In genomic region chr3:113070226-113071220, GRCh38 we compare ENCODE assay signal across 10 cellular contexts.
DNase-seq lines count a peak whose midpoint lies in the region; ATAC-seq and TF ChIP-seq lines count a peak whose summit lies in the region.
"Had no signal": no experiment of that assay in that cellular context is flagged by ENCODE, and none has a peak within 500 bp of the region (broad histone marks: within the 10 kb centered on the region; RNA-seq: fewer than 3 reads in every experiment).

No MANE protein-coding gene starts in this region.

- H3K36me3 ChIP-seq in osteoblast (ENCODE audit: insufficient read depth, low read length), result no peaks in the 10 kb centered on the region
- H3K36me3 ChIP-seq in MG63, result no peaks in the 10 kb centered on the region
- H3K36me3 ChIP-seq in upper lobe of right lung, result no peaks in the 10 kb centered on the region

- TF ChIP-seq POLR2A in erythroblast (IDR thresholded peaks at IDR 0.05; ENCODE audit: low read length), result no peak

- H3K9me3 ChIP-seq in osteoblast (ENCODE audit: low read depth, low read length) (no peaks in the 10 kb centered on the region), MG63 (peaks cover 3% of the 10 kb centered on the region), upper lobe of right lung (no peaks in the 10 kb centered on the region)

- no peak overlapping the region for H3K4me3 ChIP-seq in osteoblast (ENCODE audit: insufficient read depth, low read length)
- H3K4me3 ChIP-seq in MG63, result no peak overlapping the region
- H3K4me3 ChIP-seq in upper lobe of right lung, result no peak overlapping the region

- no peak overlapping the region for H3K27ac Mint-ChIP-seq in effector memory CD8-positive, alpha-beta T cell

- peaks cover 0 to 7% of the 10 kb centered on the region in 2 donors for H3K9me3 Mint-ChIP-seq in effector memory CD8-positive, alpha-beta T cell

- no peaks in the 10 kb centered on the region for H3K36me3 Mint-ChIP-seq in effector memory CD8-positive, alpha-beta T cell (ENCODE audit: insufficient read depth)

- peak; percentile 99 for ATAC-seq in GM18873 (IDR thresholded peaks at IDR 0.05; ENCODE audit: low FRiP score, unreplicated experiment)
- ATAC-seq in HG02763 (IDR thresholded peaks at IDR 0.05; ENCODE audit: unreplicated experiment), result peak; percentile 96
- ATAC-seq in upper lobe of right lung, result no peak
- no peak for ATAC-seq in effector memory CD8-positive, alpha-beta T cell (replicated peaks)

- H3K27ac ChIP-seq in osteoblast (ENCODE audit: low read depth, low read length) (no peak overlapping the region), upper lobe of right lung (no peak overlapping the region)

- no peaks in the 10 kb centered on the region for H3K4me1 Mint-ChIP-seq in effector memory CD8-positive, alpha-beta T cell (ENCODE audit: low read depth in 2 of 2)

- peak overlapping the region; percentile 17 for H3K4me2 ChIP-seq in osteoblast (ENCODE audit: insufficient read depth, low read length)

- no peak overlapping the region for H3K4me3 Mint-ChIP-seq in effector memory CD8-positive, alpha-beta T cell

- no peak overlapping the region for H2AFZ ChIP-seq in osteoblast (ENCODE audit: low read length)

- H3K27me3 Mint-ChIP-seq in effector memory CD8-positive, alpha-beta T cell, result no peaks in the 10 kb centered on the region

- H3K27me3 ChIP-seq in osteoblast (ENCODE audit: insufficient read depth, low read length) (no peaks in the 10 kb centered on the region), MG63 (no peaks in the 10 kb centered on the region), upper lobe of right lung (no peaks in the 10 kb centered on the region)

- H4K20me1 ChIP-seq in osteoblast (ENCODE audit: insufficient read depth, low read length), result no peaks in the 10 kb centered on the region

- H3K4me1 ChIP-seq in osteoblast (ENCODE audit: insufficient read depth, low read length) (no peaks in the 10 kb centered on the region), upper lobe of right lung (no peaks in the 10 kb centered on the region)

- intact Hi-C loops in upper lobe of right lung (cut with DNase I), result no loop called here

- DNase-seq in RPMI8226, result peak; percentile 10
- DNase-seq in osteoblast (ENCODE audit: insufficient read length, low spot score, missing footprints), result no peak
- DNase-seq in erythroblast (lab: John Stamatoyannopoulos, UW), result no peak
- no peak for DNase-seq in MG63
- DNase-seq in upper lobe of right lung, result no peak
- no peak for DNase-seq in effector memory CD8-positive, alpha-beta T cell
- DNase-seq: caudate nucleus, SW 1271 had no signal

- TF ChIP-seq CTCF in osteoblast (IDR thresholded peaks at IDR 0.05; ENCODE audit: extremely low read depth, low read depth, low read length), result no peak
- TF ChIP-seq CTCF in upper lobe of right lung (IDR thresholded peaks at IDR 0.05), result no peak

- no peaks in the 10 kb centered on the region for H3K79me2 ChIP-seq in osteoblast (ENCODE audit: insufficient read depth, low read length)

Comparison
In these comparisons a context has a peak if more than half of its experiments do, and no peak if none do; other contexts are left out.
1. ATAC-seq: peak in GM18873 (single experiment) and HG02763 (single experiment); none in upper lobe of right lung (single experiment) and effector memory CD8-positive, alpha-beta T cell (single experiment).